8 cellular contexts compared by ENCODE assay signal in genomic region chr2:121041516-121041915, GRCh38.
"Had no signal": no experiment of that assay in that cellular context is flagged by ENCODE, and none has a peak within 500 bp of the region (broad histone marks: within the 10 kb centered on the region; RNA-seq: fewer than 3 reads in every experiment).

No MANE protein-coding gene starts in this region.

- DNase-seq: GDM1, GF-D8 had no signal

- FAIRE-seq: G401.6, GM12878, GM12891, GM12892, GM18507, GM19239 had no signal

- H3K4me3 ChIP-seq: GM12878 had no signal

- ATAC-seq: GM12878 had no signal
